11 cellular contexts compared by ENCODE assay signal in the genomic region with DNA sequence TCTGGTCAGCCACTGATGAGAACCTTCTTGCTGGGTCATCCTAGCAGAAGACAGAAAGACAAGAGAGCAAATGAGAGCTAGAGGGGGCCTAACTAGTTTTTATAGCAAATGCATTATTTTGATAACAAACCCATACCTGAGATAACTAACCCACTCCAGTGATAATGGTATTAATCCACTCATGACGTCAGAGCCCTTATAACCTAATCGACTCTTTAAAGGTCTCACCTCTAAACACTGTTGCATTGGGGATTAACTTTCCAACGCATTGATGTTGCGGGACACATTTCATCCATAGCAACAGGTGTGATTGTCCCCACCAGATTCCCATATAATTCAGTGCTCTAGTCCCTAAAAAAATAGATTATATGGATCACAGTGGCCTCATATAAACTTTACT.
"Had no signal": no experiment of that assay in that cellular context is flagged by ENCODE, and none has a peak within 500 bp of the region (broad histone marks: within the 10 kb centered on the region; RNA-seq: fewer than 3 reads in every experiment).

No MANE protein-coding gene starts in this region.

- ATAC-seq: GM23338, HCT116 had no signal

- H3K4me1 ChIP-seq: HAP-1 had no signal

- FAIRE-seq: H1, H54 had no signal

- H3K9me3 ChIP-seq: HAP-1 had no signal

- H3K4me2 ChIP-seq: GM23338 had no signal

- H3K4me3 ChIP-seq: GM23248, GM23338, HAP-1 had no signal

- H3K36me3 ChIP-seq: HAP-1 had no signal

- H2AFZ ChIP-seq: GM23248, GM23338 had no signal

- H3K27ac ChIP-seq: GM23248 had no signal

- DNase-seq: GM23248, GOT3, H7, H9, HCEC 1CT, HFFc6 had no signal

- H3K9ac ChIP-seq: GM23248 had no signal
